ENCODE assay signal across 17 cellular contexts in genomic region chr4:185370291-185370690, GRCh38. TPM values are rescaled to one million over a fixed set of nuclear protein-coding genes. Genes with fewer than 3 reads are reported as not detected.
DNase-seq lines count a peak whose midpoint lies in the region; ATAC-seq and TF ChIP-seq lines count a peak whose summit lies in the region.
"Had no signal": no experiment of that assay in that cellular context is flagged by ENCODE, and none has a peak within 500 bp of the region (broad histone marks: within the 10 kb centered on the region; RNA-seq: fewer than 3 reads in every experiment).

No MANE protein-coding gene starts in this region.

- no peak overlapping the region for H3K9ac ChIP-seq in endodermal cell (ENCODE audit: extremely low read depth, low read length, poor library complexity, severe bottlenecking)
- H3K9ac ChIP-seq in neural progenitor cell, result no peak overlapping the region
- H3K9ac ChIP-seq: BLaER1 treated with 17β-estradiol and CSF1 and Interleukin-3, amounts not matched to agents 10 nM and 100 nM had no signal

- ATAC-seq in GM18870 (IDR thresholded peaks at IDR 0.05; ENCODE audit: unreplicated experiment), result no peak
- no peak for ATAC-seq in GM21515 (IDR thresholded peaks at IDR 0.05; ENCODE audit: unreplicated experiment)
- ATAC-seq: CD8-positive, alpha-beta T cell had no signal

- H3K36me3 Mint-ChIP-seq in endodermal cell (ENCODE audit: low read depth) (peaks cover 37% of the 10 kb centered on the region), neural progenitor cell (peaks cover 8% of the 10 kb centered on the region)

- H3K9me3 ChIP-seq in HAP-1 (no peaks in the 10 kb centered on the region), endodermal cell (ENCODE audit: control insufficient read depth, low read length) (no peaks in the 10 kb centered on the region), neural progenitor cell (ENCODE audit: low read depth) (no peaks in the 10 kb centered on the region)
- H3K9me3 ChIP-seq: BLaER1 treated with 17β-estradiol and CSF1 and Interleukin-3, amounts not matched to agents 10 nM and 100 nM; Caco-2 had no signal

- no peaks in the 10 kb centered on the region for H3K9me3 Mint-ChIP-seq in endodermal cell
- H3K9me3 Mint-ChIP-seq in neural progenitor cell, result no peaks in the 10 kb centered on the region
- H3K9me3 Mint-ChIP-seq: CD4-positive, alpha-beta T cell; CD8-positive, alpha-beta T cell had no signal

- peak; percentile 30 to 90 for DNase-seq in HAP-1 (ENCODE audit: low spot score in 2 of 2)
- DNase-seq in endodermal cell, result no peak
- DNase-seq in neural progenitor cell (ENCODE audit: low spot score), result peak; percentile 16
- no peak for DNase-seq in inferior parietal cortex (ENCODE audit: extremely low spot score)
- DNase-seq: 8988T; AML-193; Caco-2; Calu3; CD4-positive, alpha-beta T cell; CD8-positive, alpha-beta T cell; DMS79 treated with DMSO at 0.1 percent for 48 hours; GF-D8 had no signal

- no peaks in the 10 kb centered on the region for H3K79me2 ChIP-seq in neural progenitor cell (ENCODE audit: low read depth)

- H3K4me3 Mint-ChIP-seq in endodermal cell (no peak overlapping the region), neural progenitor cell (peak overlapping the region; percentile 3)
- H3K4me3 Mint-ChIP-seq: B cell; CD4-positive, alpha-beta T cell; CD8-positive, alpha-beta T cell had no signal

- H3K27me3 Mint-ChIP-seq in endodermal cell (ENCODE audit: insufficient read depth) (peaks cover 33% of the 10 kb centered on the region), neural progenitor cell (ENCODE audit: insufficient read depth, low read depth) (no peaks in the 10 kb centered on the region)
- H3K27me3 Mint-ChIP-seq: B cell; CD4-positive, alpha-beta T cell had no signal

- no peak overlapping the region for H2AFZ ChIP-seq in neural progenitor cell (replicated peaks)

- H3K36me3 ChIP-seq in HAP-1 (replicated peaks) (no peaks in the 10 kb centered on the region), endodermal cell (ENCODE audit: control insufficient read depth, insufficient read depth, low read length) (peaks cover 25% of the 10 kb centered on the region), neural progenitor cell (no peaks in the 10 kb centered on the region)

- H3K4me3 ChIP-seq in HAP-1 (no peak overlapping the region), endodermal cell (ENCODE audit: low read length) (peak overlapping the region; percentile 44), neural progenitor cell (no peak overlapping the region)
- H3K4me3 ChIP-seq: BLaER1 treated with 17β-estradiol and CSF1 and Interleukin-3, amounts not matched to agents 10 nM and 100 nM had no signal

- no peak overlapping the region for H3K4me2 ChIP-seq in neural progenitor cell
- H3K4me2 ChIP-seq: BLaER1 treated with 17β-estradiol and CSF1 and Interleukin-3, amounts not matched to agents 10 nM and 100 nM had no signal

- no peak overlapping the region for H3K27ac Mint-ChIP-seq in endodermal cell
- H3K27ac Mint-ChIP-seq in neural progenitor cell, result no peak overlapping the region
- H3K27ac Mint-ChIP-seq: B cell; CD4-positive, alpha-beta T cell; CD8-positive, alpha-beta T cell had no signal

- H4K20me1 ChIP-seq in neural progenitor cell (ENCODE audit: low read depth), result no peaks in the 10 kb centered on the region
- H4K20me1 ChIP-seq: BLaER1 treated with 17β-estradiol and CSF1 and Interleukin-3, amounts not matched to agents 10 nM and 100 nM had no signal

- H3K4me1 Mint-ChIP-seq in endodermal cell (peaks cover 22% of the 10 kb centered on the region), neural progenitor cell (peaks cover 5% of the 10 kb centered on the region)
- H3K4me1 Mint-ChIP-seq: B cell had no signal

- H3K27me3 ChIP-seq in HAP-1 (ENCODE audit: low read depth) (no peaks in the 10 kb centered on the region), endodermal cell (ENCODE audit: control insufficient read depth, insufficient read depth, low read length, poor library complexity, severe bottlenecking) (peaks cover 19% of the 10 kb centered on the region), neural progenitor cell (no peaks in the 10 kb centered on the region)
- H3K27me3 ChIP-seq: BLaER1 treated with 17β-estradiol and CSF1 and Interleukin-3, amounts not matched to agents 10 nM and 100 nM had no signal

- no peaks in the 10 kb centered on the region for H3F3A ChIP-seq in neural progenitor cell (ENCODE audit: low read depth)

- TF ChIP-seq CTCF in endodermal cell (conservative IDR thresholded peaks at IDR 0.05) (no peak), neural progenitor cell (IDR thresholded peaks at IDR 0.05) (no peak)

- peak overlapping the region; percentile 29 for H3K27ac ChIP-seq in endodermal cell (ENCODE audit: low read depth, low read length)
- H3K27ac ChIP-seq in neural progenitor cell, result no peak overlapping the region
- H3K27ac ChIP-seq: BLaER1 treated with 17β-estradiol and CSF1 and Interleukin-3, amounts not matched to agents 10 nM and 100 nM; C4-2B had no signal

- 87 to 88% methylated on average over 3 of the region's 3 CpGs for WGBS in endodermal cell (ENCODE audit: insufficient coverage in 1 of 2, insufficient read length in 1 of 2), 2 experiments

- H3K4me1 ChIP-seq in HAP-1, result peaks cover 21% of the 10 kb centered on the region
- peaks cover 7% of the 10 kb centered on the region for H3K4me1 ChIP-seq in endodermal cell (ENCODE audit: control insufficient read depth, insufficient read depth, low read length)
- peaks cover 11% of the 10 kb centered on the region for H3K4me1 ChIP-seq in neural progenitor cell
- H3K4me1 ChIP-seq: Caco-2 had no signal

- in situ Hi-C loops in HAP-1 (cut with MboI; ENCODE audit: low sequenced_read_pairs), result no loop called here

RNA-seq across cellular contexts. Expression of gene LRP2BP, which starts 25.4 kb away (rescaled TPM):
- total RNA-seq in endodermal cell (under 1 TPM in 1 of 2 donors, not detected in 1; 0.15 TPM), neural progenitor cell (ENCODE audit: low replicate concordance) (0.69 and 1.3 TPM in 2 replicates)
- 0.36 TPM for polyA plus RNA-seq in endodermal cell (2013, experiment 1 of 2)
- 0.41 TPM for polyA plus RNA-seq in endodermal cell (2013, experiment 2 of 2)

RNA-seq across cellular contexts. Expression of gene ANKRD37, which starts 26.4 kb away (rescaled TPM):
- 1 to 10 TPM in 1 of 2 donors, under 1 TPM in 1; 0.95 to 1.3 TPM for total RNA-seq in endodermal cell
- polyA plus RNA-seq in endodermal cell (2013, experiment 1 of 2), result 5.7 TPM
- 5.3 TPM for polyA plus RNA-seq in endodermal cell (2013, experiment 2 of 2)
- total RNA-seq in neural progenitor cell (ENCODE audit: low replicate concordance), result 12.5 and 16.3 TPM in 2 replicates

RNA-seq across cellular contexts. Expression of gene UFSP2, which starts 55.5 kb away (rescaled TPM):
- total RNA-seq in endodermal cell, result 10 to 100 TPM; 23.3 to 24.7 TPM
- 41.7 TPM for polyA plus RNA-seq in endodermal cell (2013, experiment 1 of 2)
- polyA plus RNA-seq in endodermal cell (2013, experiment 2 of 2), result 35.4 TPM
- total RNA-seq in neural progenitor cell (ENCODE audit: low replicate concordance), result 43.0 and 56.9 TPM in 2 replicates

Comparison
In these comparisons a context has a peak if more than half of its experiments do, and no peak if none do; other contexts are left out.
1. DNase-seq: peak in HAP-1 (2 of 2) and neural progenitor cell (single experiment); none in endodermal cell (single experiment) and inferior parietal cortex (single experiment).